ENCODE assay signal across 1 cellular context in the genomic region with DNA sequence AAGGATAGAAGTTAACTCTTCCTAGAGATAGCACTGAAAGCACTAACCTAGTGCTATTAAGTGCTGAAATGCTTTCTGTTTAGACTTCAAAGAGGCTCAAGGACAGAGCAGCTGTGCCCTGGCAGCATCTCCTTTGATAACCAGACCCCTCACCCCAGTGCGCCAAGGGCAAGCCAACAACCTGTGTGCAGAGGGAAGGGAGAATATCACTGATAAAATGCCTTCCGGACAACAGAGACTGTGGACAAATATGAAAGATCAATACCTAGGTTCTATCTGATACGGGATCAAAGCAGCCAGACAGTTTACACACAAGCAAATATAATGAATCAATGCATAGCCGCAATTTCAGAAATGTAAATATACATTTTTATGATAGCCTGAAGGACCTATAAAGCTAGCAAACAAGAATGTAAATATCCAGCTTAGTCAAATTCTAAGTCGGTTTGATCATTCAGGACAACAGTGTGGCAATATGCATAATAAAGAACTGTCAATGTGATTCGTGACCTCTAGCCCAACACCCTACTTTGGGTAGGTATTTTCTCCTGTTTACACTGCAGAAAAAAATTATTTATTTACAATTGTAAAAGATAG.
A peak's percentile ranks its signal among the peaks of the same experiment; 100 is the strongest.
TF ChIP-seq lines count a peak whose summit lies in the region.

No MANE protein-coding gene starts in this region.

TF ChIP-seq in HepG2, 621 proteins besides CTCF, POLR2A, EP300 and RAD21 (continued from another document and continues in another):
- no peak for TF ChIP-seq KLF13 (CRISPR knock-in tag; IDR thresholded peaks at IDR 0.05)
- peak; percentile 88 for TF ChIP-seq ZEB1 (IDR thresholded peaks at IDR 0.05; ENCODE audit: insufficient replicate concordance, low read depth)
- peak; percentile 98 for TF ChIP-seq HOXA9 (CRISPR knock-in tag; IDR thresholded peaks at IDR 0.05; ENCODE audit: borderline replicate concordance)
- peak; percentile 99 for TF ChIP-seq MEIS2 (CRISPR knock-in tag; IDR thresholded peaks at IDR 0.05)
- TF ChIP-seq ETV6 (CRISPR knock-in tag; conservative IDR thresholded peaks at IDR 0.05), result peak; percentile 78; the same call in 1 of the 2 replicates
- 0 out of 2 replicates have a peak, but pooled peaks have one; percentile 76 for TF ChIP-seq ZSCAN20 (CRISPR knock-in tag; IDR thresholded peaks at IDR 0.05; ENCODE audit: borderline replicate concordance)
- peak; percentile 96 for TF ChIP-seq BCL3 (CRISPR knock-in tag; IDR thresholded peaks at IDR 0.05)
- peak; percentile 99 for TF ChIP-seq SIX1 (CRISPR knock-in tag; IDR thresholded peaks at IDR 0.05; ENCODE audit: borderline replicate concordance)
- TF ChIP-seq ZNF547 (CRISPR knock-in tag; IDR thresholded peaks at IDR 0.05), result peak; percentile 86; the same call in 1 of the 2 replicates
- TF ChIP-seq ZNF451 (CRISPR knock-in tag; IDR thresholded peaks at IDR 0.05), result no peak
- peak; percentile 99 for TF ChIP-seq MEF2D (CRISPR knock-in tag; IDR thresholded peaks at IDR 0.05)
- TF ChIP-seq ISL2 (CRISPR knock-in tag; IDR thresholded peaks at IDR 0.05), result peak; percentile 100
- TF ChIP-seq HNRNPLL (IDR thresholded peaks at IDR 0.05; ENCODE audit: low read depth, low read length, poor library complexity, severe bottlenecking), result no peak
- no peak for TF ChIP-seq ZNF674 (CRISPR knock-in tag; IDR thresholded peaks at IDR 0.05; ENCODE audit: low read depth)
- TF ChIP-seq HNRNPL (IDR thresholded peaks at IDR 0.05; ENCODE audit: low read depth, low read length), result peak; percentile 89
- TF ChIP-seq ZNF143 (CRISPR knock-in tag; IDR thresholded peaks at IDR 0.05), result peak; percentile 40; the same call in 1 of the 2 replicates
- no peak for TF ChIP-seq SUZ12 (IDR thresholded peaks at IDR 0.05; ENCODE audit: low read depth, low read length)
- 0 out of 2 replicates have a peak, but pooled peaks have one; percentile 26 for TF ChIP-seq NFATC3 (CRISPR knock-in tag; IDR thresholded peaks at IDR 0.05)
- TF ChIP-seq, protein P1, sequence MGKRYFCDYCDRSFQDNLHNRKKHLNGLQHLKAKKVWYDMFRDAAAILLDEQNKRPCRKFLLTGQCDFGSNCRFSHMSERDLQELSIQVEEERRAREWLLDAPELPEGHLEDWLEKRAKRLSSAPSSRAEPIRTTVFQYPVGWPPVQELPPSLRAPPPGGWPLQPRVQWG (CRISPR knock-in tag; IDR thresholded peaks at IDR 0.05; ENCODE audit: borderline replicate concordance, low read depth), result no peak
- peak; percentile 100 for TF ChIP-seq ZNF703 (CRISPR knock-in tag; IDR thresholded peaks at IDR 0.05; ENCODE audit: borderline replicate concordance)
- TF ChIP-seq THAP11 (CRISPR knock-in tag; IDR thresholded peaks at IDR 0.05), result peak; percentile 78
- TF ChIP-seq ZNF556 (CRISPR knock-in tag; IDR thresholded peaks at IDR 0.05; ENCODE audit: borderline replicate concordance), result peak; percentile 90; the same call in 1 of the 2 replicates
- TF ChIP-seq ZNF768 (CRISPR knock-in tag; IDR thresholded peaks at IDR 0.05), result no peak
- TF ChIP-seq, protein P2, sequence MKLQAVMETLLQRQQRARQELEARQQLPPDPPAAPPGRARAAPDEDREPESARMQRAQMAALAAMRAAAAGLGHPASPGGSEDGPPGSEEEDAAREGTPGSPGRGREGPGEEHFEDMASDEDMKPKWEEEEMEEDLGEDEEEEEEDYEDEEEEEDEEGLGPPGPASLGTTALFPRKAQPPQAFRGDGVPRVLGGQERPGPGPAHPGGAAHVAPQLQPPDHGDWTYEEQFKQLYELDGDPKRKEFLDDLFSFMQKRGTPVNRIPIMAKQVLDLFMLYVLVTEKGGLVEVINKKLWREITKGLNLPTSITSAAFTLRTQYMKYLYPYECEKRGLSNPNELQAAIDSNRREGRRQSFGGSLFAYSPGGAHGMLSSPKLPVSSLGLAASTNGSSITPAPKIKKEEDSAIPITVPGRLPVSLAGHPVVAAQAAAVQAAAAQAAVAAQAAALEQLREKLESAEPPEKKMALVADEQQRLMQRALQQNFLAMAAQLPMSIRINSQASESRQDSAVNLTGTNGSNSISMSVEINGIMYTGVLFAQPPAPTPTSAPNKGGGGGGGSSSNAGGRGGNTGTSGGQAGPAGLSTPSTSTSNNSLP (IDR thresholded peaks at IDR 0.05; ENCODE audit: low read depth, low read length), result peak; percentile 100
- TF ChIP-seq EED (CRISPR knock-in tag; IDR thresholded peaks at IDR 0.05), result no peak
- no peak for TF ChIP-seq ZNF776 (CRISPR knock-in tag; IDR thresholded peaks at IDR 0.05)
- no peak for TF ChIP-seq AGO1 (IDR thresholded peaks at IDR 0.05; ENCODE audit: low read depth, low read length, poor library complexity, severe bottlenecking)
- TF ChIP-seq KLF11 (CRISPR knock-in tag; IDR thresholded peaks at IDR 0.05), result peak; percentile 87
- peak; percentile 89 for TF ChIP-seq ZNF652 (CRISPR knock-in tag; IDR thresholded peaks at IDR 0.05; ENCODE audit: borderline replicate concordance, low read depth)
- peak; percentile 71; the same call in 1 of the 2 replicates for TF ChIP-seq GLI4 (CRISPR knock-in tag; IDR thresholded peaks at IDR 0.05; ENCODE audit: borderline replicate concordance)
- peak; percentile 92 for TF ChIP-seq ZNF605 (CRISPR knock-in tag; IDR thresholded peaks at IDR 0.05)
- TF ChIP-seq BATF2 (CRISPR knock-in tag; IDR thresholded peaks at IDR 0.05), result peak; percentile 90; the same call in 1 of the 2 replicates
- TF ChIP-seq NR3C1 (CRISPR knock-in tag; IDR thresholded peaks at IDR 0.05), result no peak
- TF ChIP-seq XBP1 (CRISPR knock-in tag; IDR thresholded peaks at IDR 0.05), result peak; percentile 86; the same call in 1 of the 2 replicates
- peak; percentile 20; the same call in 1 of the 2 replicates for TF ChIP-seq ZNF558 (CRISPR knock-in tag; IDR thresholded peaks at IDR 0.05; ENCODE audit: borderline replicate concordance)
- TF ChIP-seq TIGD3 (CRISPR knock-in tag; IDR thresholded peaks at IDR 0.05; ENCODE audit: borderline replicate concordance), result no peak
- TF ChIP-seq ZNF251 (CRISPR knock-in tag; IDR thresholded peaks at IDR 0.05), result no peak
- TF ChIP-seq PHF20 (CRISPR knock-in tag; IDR thresholded peaks at IDR 0.05), result no peak
- TF ChIP-seq ZNF317 (CRISPR knock-in tag; IDR thresholded peaks at IDR 0.05), result peak; percentile 91
- TF ChIP-seq SP4 (CRISPR knock-in tag; IDR thresholded peaks at IDR 0.05), result peak; percentile 46; the same call in 1 of the 2 replicates
- peak; percentile 90 for TF ChIP-seq JUND (CRISPR knock-in tag; IDR thresholded peaks at IDR 0.05)
- no peak for TF ChIP-seq NFE2L2 (IDR thresholded peaks at IDR 0.05; ENCODE audit: low read length)
- TF ChIP-seq ZNF549 (CRISPR knock-in tag; IDR thresholded peaks at IDR 0.05), result no peak
- TF ChIP-seq ZFY (CRISPR knock-in tag; IDR thresholded peaks at IDR 0.05), result peak; percentile 20; the same call in 1 of the 2 replicates
- TF ChIP-seq, protein P3, sequence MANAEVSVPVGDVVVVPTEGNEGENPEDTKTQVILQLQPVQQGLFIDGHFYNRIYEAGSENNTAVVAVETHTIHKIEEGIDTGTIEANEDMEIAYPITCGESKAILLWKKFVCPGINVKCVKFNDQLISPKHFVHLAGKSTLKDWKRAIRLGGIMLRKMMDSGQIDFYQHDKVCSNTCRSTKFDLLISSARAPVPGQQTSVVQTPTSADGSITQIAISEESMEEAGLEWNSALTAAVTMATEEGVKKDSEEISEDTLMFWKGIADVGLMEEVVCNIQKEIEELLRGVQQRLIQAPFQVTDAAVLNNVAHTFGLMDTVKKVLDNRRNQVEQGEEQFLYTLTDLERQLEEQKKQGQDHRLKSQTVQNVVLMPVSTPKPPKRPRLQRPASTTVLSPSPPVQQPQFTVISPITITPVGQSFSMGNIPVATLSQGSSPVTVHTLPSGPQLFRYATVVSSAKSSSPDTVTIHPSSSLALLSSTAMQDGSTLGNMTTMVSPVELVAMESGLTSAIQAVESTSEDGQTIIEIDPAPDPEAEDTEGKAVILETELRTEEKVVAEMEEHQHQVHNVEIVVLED (CRISPR knock-in tag; IDR thresholded peaks at IDR 0.05; ENCODE audit: borderline replicate concordance), result peak; percentile 56; the same call in 1 of the 2 replicates
- peak; percentile 93 for TF ChIP-seq ZNF670 (CRISPR knock-in tag; IDR thresholded peaks at IDR 0.05; ENCODE audit: borderline replicate concordance)
- TF ChIP-seq CBFB (CRISPR knock-in tag; IDR thresholded peaks at IDR 0.05), result peak; percentile 99
- TF ChIP-seq ZNF788 (CRISPR knock-in tag; IDR thresholded peaks at IDR 0.05; ENCODE audit: borderline replicate concordance), result peak; percentile 90
- no peak for TF ChIP-seq ZBTB1 (CRISPR knock-in tag; IDR thresholded peaks at IDR 0.05; ENCODE audit: borderline replicate concordance)
- peak; percentile 64; the same call in 1 of the 2 replicates for TF ChIP-seq KMT2B (CRISPR knock-in tag; IDR thresholded peaks at IDR 0.05)
- no peak; the same call in 1 of the 2 replicates for TF ChIP-seq ZNF766 (CRISPR knock-in tag; IDR thresholded peaks at IDR 0.05; ENCODE audit: borderline replicate concordance)
- TF ChIP-seq SCMH1 (CRISPR knock-in tag; IDR thresholded peaks at IDR 0.05; ENCODE audit: borderline replicate concordance), result no peak
- TF ChIP-seq, protein P4, sequence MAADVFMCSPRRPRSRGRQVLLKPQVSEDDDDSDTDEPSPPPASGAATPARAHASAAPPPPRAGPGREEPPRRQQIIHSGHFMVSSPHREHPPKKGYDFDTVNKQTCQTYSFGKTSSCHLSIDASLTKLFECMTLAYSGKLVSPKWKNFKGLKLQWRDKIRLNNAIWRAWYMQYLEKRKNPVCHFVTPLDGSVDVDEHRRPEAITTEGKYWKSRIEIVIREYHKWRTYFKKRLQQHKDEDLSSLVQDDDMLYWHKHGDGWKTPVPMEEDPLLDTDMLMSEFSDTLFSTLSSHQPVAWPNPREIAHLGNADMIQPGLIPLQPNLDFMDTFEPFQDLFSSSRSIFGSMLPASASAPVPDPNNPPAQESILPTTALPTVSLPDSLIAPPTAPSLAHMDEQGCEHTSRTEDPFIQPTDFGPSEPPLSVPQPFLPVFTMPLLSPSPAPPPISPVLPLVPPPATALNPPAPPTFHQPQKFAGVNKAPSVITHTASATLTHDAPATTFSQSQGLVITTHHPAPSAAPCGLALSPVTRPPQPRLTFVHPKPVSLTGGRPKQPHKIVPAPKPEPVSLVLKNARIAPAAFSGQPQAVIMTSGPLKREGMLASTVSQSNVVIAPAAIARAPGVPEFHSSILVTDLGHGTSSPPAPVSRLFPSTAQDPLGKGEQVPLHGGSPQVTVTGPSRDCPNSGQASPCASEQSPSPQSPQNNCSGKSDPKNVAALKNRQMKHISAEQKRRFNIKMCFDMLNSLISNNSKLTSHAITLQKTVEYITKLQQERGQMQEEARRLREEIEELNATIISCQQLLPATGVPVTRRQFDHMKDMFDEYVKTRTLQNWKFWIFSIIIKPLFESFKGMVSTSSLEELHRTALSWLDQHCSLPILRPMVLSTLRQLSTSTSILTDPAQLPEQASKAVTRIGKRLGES (CRISPR knock-in tag; IDR thresholded peaks at IDR 0.05; ENCODE audit: borderline replicate concordance), result peak; percentile 84; the same call in 1 of the 2 replicates
- TF ChIP-seq, protein P5, sequence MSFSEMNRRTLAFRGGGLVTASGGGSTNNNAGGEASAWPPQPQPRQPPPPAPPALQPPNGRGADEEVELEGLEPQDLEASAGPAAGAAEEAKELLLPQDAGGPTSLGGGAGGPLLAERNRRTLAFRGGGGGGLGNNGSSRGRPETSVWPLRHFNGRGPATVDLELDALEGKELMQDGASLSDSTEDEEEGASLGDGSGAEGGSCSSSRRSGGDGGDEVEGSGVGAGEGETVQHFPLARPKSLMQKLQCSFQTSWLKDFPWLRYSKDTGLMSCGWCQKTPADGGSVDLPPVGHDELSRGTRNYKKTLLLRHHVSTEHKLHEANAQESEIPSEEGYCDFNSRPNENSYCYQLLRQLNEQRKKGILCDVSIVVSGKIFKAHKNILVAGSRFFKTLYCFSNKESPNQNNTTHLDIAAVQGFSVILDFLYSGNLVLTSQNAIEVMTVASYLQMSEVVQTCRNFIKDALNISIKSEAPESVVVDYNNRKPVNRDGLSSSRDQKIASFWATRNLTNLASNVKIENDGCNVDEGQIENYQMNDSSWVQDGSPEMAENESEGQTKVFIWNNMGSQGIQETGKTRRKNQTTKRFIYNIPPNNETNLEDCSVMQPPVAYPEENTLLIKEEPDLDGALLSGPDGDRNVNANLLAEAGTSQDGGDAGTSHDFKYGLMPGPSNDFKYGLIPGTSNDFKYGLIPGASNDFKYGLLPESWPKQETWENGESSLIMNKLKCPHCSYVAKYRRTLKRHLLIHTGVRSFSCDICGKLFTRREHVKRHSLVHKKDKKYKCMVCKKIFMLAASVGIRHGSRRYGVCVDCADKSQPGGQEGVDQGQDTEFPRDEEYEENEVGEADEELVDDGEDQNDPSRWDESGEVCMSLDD (CRISPR knock-in tag; IDR thresholded peaks at IDR 0.05; ENCODE audit: borderline replicate concordance), result peak; percentile 79
- TF ChIP-seq POLR2AphosphoS2 (IDR thresholded peaks at IDR 0.05; ENCODE audit: low read depth, low read length), result no peak
